Comparison of ENCODE assay signal across 9 cellular contexts in genomic region chr17:81866440-81867122, GRCh38. TPM values are rescaled to one million over a fixed set of nuclear protein-coding genes. Genes with fewer than 3 reads are reported as not detected.
DNase-seq lines count a peak whose midpoint lies in the region; ATAC-seq, FAIRE-seq and TF ChIP-seq lines count a peak whose summit lies in the region.
"Had no signal": no experiment of that assay in that cellular context is flagged by ENCODE, and none has a peak within 500 bp of the region (broad histone marks: within the 10 kb centered on the region; RNA-seq: fewer than 3 reads in every experiment).

No MANE protein-coding gene starts in this region.

- no peak for TF ChIP-seq CTCF in activated CD8-positive, alpha-beta T cell treated with anti-CD3 and anti-CD28 coated beads for 36 hours (IDR thresholded peaks at IDR 0.05)
- TF ChIP-seq CTCF in kidney (IDR thresholded peaks at IDR 0.05; ENCODE audit: borderline replicate concordance, extremely low read depth, insufficient read depth) (no peak), type B pancreatic cell (conservative IDR thresholded peaks at IDR 0.05) (no peak), testis (IDR thresholded peaks at IDR 0.05) (no peak)

- H3K4me1 ChIP-seq in kidney (ENCODE audit: control insufficient read depth in 1 of 2, insufficient read depth in 1 of 2, low read depth in 1 of 2, low read length in 2 of 2) (peaks cover 35 to 45% of the 10 kb centered on the region in 2 donors), testis (peaks cover 55% of the 10 kb centered on the region)

- H3K36me3 Mint-ChIP-seq in activated CD8-positive, alpha-beta T cell treated with anti-CD3 and anti-CD28 coated beads for 36 hours (ENCODE audit: low read depth) = peaks cover 50% of the 10 kb centered on the region
- peaks cover 10% of the 10 kb centered on the region for H3K36me3 Mint-ChIP-seq in type B pancreatic cell

- H3K4me3 ChIP-seq in kidney (ENCODE audit: low read length in 2 of 2) (no peak overlapping the region), testis (no peak overlapping the region)

- intact Hi-C loops in activated CD8-positive, alpha-beta T cell treated with anti-CD3 and anti-CD28 coated beads for 36 hours (cut with micrococcal nuclease) = no loop called here
- intact Hi-C loops in kidney (cut with DNase I) (no loop called here), testis (cut with DNase I; ENCODE audit: low total_unique reads) (no loop called here)

- no peaks in the 10 kb centered on the region for H3K27me3 Mint-ChIP-seq in activated CD8-positive, alpha-beta T cell treated with anti-CD3 and anti-CD28 coated beads for 36 hours
- H3K27me3 Mint-ChIP-seq in type B pancreatic cell = no peaks in the 10 kb centered on the region

- H3K27me3 ChIP-seq in testis = no peaks in the 10 kb centered on the region

- peak overlapping the region; percentile 25 for H3K4me3 Mint-ChIP-seq in activated CD8-positive, alpha-beta T cell treated with anti-CD3 and anti-CD28 coated beads for 36 hours
- peak overlapping the region; percentile 72 for H3K4me3 Mint-ChIP-seq in type B pancreatic cell

- no peak for ATAC-seq in activated CD8-positive, alpha-beta T cell treated with anti-CD3 and anti-CD28 coated beads for 36 hours

- 59 to 76% methylated on average over 6 to 16 of the region's 16 CpGs for WGBS in testis, 2 donors

- no peak for FAIRE-seq in kidney (lab: Jason Lieb, UNC)
- FAIRE-seq: colon had no signal

- H3K36me3 ChIP-seq in kidney (ENCODE audit: control insufficient read depth in 1 of 2, insufficient read depth in 2 of 2, low read length in 2 of 2) = peaks cover 0 to 10% of the 10 kb centered on the region in 2 donors
- no peaks in the 10 kb centered on the region for H3K36me3 ChIP-seq in testis (ENCODE audit: low read depth, missing control alignments)

- H3K4me1 Mint-ChIP-seq in activated CD8-positive, alpha-beta T cell treated with anti-CD3 and anti-CD28 coated beads for 36 hours (ENCODE audit: low read depth) = peaks cover 39% of the 10 kb centered on the region
- peaks cover 20% of the 10 kb centered on the region for H3K4me1 Mint-ChIP-seq in type B pancreatic cell (ENCODE audit: unreplicated experiment)

- TF ChIP-seq POLR2A in testis (IDR thresholded peaks at IDR 0.05) = no peak

- no peaks in the 10 kb centered on the region for H3K9me3 Mint-ChIP-seq in activated CD8-positive, alpha-beta T cell treated with anti-CD3 and anti-CD28 coated beads for 36 hours
- no peaks in the 10 kb centered on the region for H3K9me3 Mint-ChIP-seq in type B pancreatic cell

- POLR2A ChIA-PET in activated CD8-positive, alpha-beta T cell treated with anti-CD3 and anti-CD28 coated beads for 36 hours (lab: Charles Lee) = interaction anchor here (0.7 to 3.0 kb wide), 20 partner anchors 8 to 435 kb away, joined by 3 to 14 read pairs (median 4); partner anchors contain the start of genes ANAPC11, MCRIP1, MRPL12 and SLC25A10

- CTCF ChIA-PET in activated CD8-positive, alpha-beta T cell treated with anti-CD3 and anti-CD28 coated beads for 36 hours (lab: Charles Lee) = interaction anchor here (0.6 to 1.2 kb wide), 2 partner anchors 88 to 131 kb away, joined by 3 read pairs; no protein-coding TSS in a partner anchor

- peak; percentile 19 for DNase-seq in stimulated activated CD4-positive, alpha-beta T cell treated with anti-CD3 and anti-CD28 coated beads, Interleukin-12 subunit alpha, Interleukin-12 subunit beta, amount 100 ng/mL, for 4 hours
- DNase-seq in stimulated activated CD4-positive, alpha-beta T cell treated with anti-CD3 and anti-CD28 coated beads, Interleukin-2, amount 100 ng/mL, for 48 hours = no peak
- peak; percentile 20 for DNase-seq in activated CD8-positive, alpha-beta T cell treated with anti-CD3 and anti-CD28 coated beads for 36 hours
- DNase-seq in kidney = peak; percentile 72
- no peak for DNase-seq in type B pancreatic cell (ENCODE audit: extremely low spot score, unreplicated experiment)
- no peak for DNase-seq in activated CD4-positive, CD25-positive, alpha-beta regulatory T cell (lab: John Stamatoyannopoulos, UW)
- no peak for DNase-seq in NCI-H2171 (lab: John Stamatoyannopoulos, UW)
- no peak for DNase-seq in testis

- H3K9ac ChIP-seq in kidney (ENCODE audit: low read length in 2 of 2) = peak overlapping the region in 1 of 2 donors; percentile 34

- peak overlapping the region; percentile 83 for H3K27ac Mint-ChIP-seq in activated CD8-positive, alpha-beta T cell treated with anti-CD3 and anti-CD28 coated beads for 36 hours
- H3K27ac Mint-ChIP-seq in type B pancreatic cell = peak overlapping the region; percentile 90

- no peaks in the 10 kb centered on the region for H3K9me3 ChIP-seq in kidney (ENCODE audit: control insufficient read depth in 1 of 2, low read length in 2 of 2)
- H3K9me3 ChIP-seq in testis = no peaks in the 10 kb centered on the region

- peak overlapping the region; percentile 44 to 86 for H3K27ac ChIP-seq in kidney (ENCODE audit: low read depth in 2 of 2, low read length in 2 of 2)
- H3K27ac ChIP-seq in testis = peak overlapping the region in 1 of 2 donors; percentile 54

RNA-seq across cellular contexts. Expression of gene ARHGDIA, which starts 4.6 kb away (rescaled TPM):
- total RNA-seq in activated CD8-positive, alpha-beta T cell treated with anti-CD3 and anti-CD28 coated beads for 36 hours = 100 to 1,000 TPM; 450 to 470 TPM
- total RNA-seq in kidney (453 TPM), type B pancreatic cell (ENCODE audit: low replicate concordance) (250 and 264 TPM in 2 replicates), testis (100 to 1,000 TPM; 135 to 161 TPM)
- polyA plus RNA-seq in kidney (ENCODE audit: insufficient read depth, low read depth, low replicate concordance) (424 TPM), testis (ENCODE audit: insufficient read depth, low read depth, low replicate concordance) (201 TPM)

RNA-seq across cellular contexts. Expression of gene P4HB, which starts 6.2 kb away (rescaled TPM):
- 100 to 1,000 TPM; 408 to 434 TPM for total RNA-seq in activated CD8-positive, alpha-beta T cell treated with anti-CD3 and anti-CD28 coated beads for 36 hours
- total RNA-seq in kidney (482 TPM), type B pancreatic cell (ENCODE audit: low replicate concordance) (555 and 815 TPM in 2 replicates), testis (100 to 1,000 TPM; 205 to 230 TPM)
- polyA plus RNA-seq in kidney (ENCODE audit: insufficient read depth, low read depth, low replicate concordance) (411 TPM), testis (ENCODE audit: insufficient read depth, low read depth, low replicate concordance) (213 TPM)

RNA-seq across cellular contexts. Expression of gene ALYREF, which starts 24.8 kb away (rescaled TPM):
- 100 to 1,000 TPM; 241 TPM for total RNA-seq in activated CD8-positive, alpha-beta T cell treated with anti-CD3 and anti-CD28 coated beads for 36 hours
- total RNA-seq in kidney (59.3 TPM), type B pancreatic cell (ENCODE audit: low replicate concordance) (102 and 124 TPM in 2 replicates), testis (100 to 1,000 TPM; 114 to 124 TPM)
- polyA plus RNA-seq in kidney (ENCODE audit: insufficient read depth, low read depth, low replicate concordance) (45.3 TPM), testis (ENCODE audit: insufficient read depth, low read depth, low replicate concordance) (140 TPM)

RNA-seq across cellular contexts. Expression of gene ANAPC11, which starts 24.9 kb away (rescaled TPM):
- 100 to 1,000 TPM; 122 to 130 TPM for total RNA-seq in activated CD8-positive, alpha-beta T cell treated with anti-CD3 and anti-CD28 coated beads for 36 hours
- total RNA-seq in kidney = 88.6 TPM
- 220 TPM for polyA plus RNA-seq in kidney (ENCODE audit: insufficient read depth, low read depth, low replicate concordance)
- total RNA-seq in type B pancreatic cell (ENCODE audit: low replicate concordance) = 136 and 140 TPM in 2 replicates
- total RNA-seq in testis = 100 to 1,000 TPM; 191 to 198 TPM
- 195 TPM for polyA plus RNA-seq in testis (ENCODE audit: insufficient read depth, low read depth, low replicate concordance)

RNA-seq across cellular contexts. Expression of gene PPP1R27, which starts 31.7 kb away (rescaled TPM):
- total RNA-seq in activated CD8-positive, alpha-beta T cell treated with anti-CD3 and anti-CD28 coated beads for 36 hours = not detected
- total RNA-seq in kidney = not detected
- not detected for polyA plus RNA-seq in kidney (ENCODE audit: insufficient read depth, low read depth, low replicate concordance)
- total RNA-seq in type B pancreatic cell (ENCODE audit: low replicate concordance) = not detected in 2 replicates
- 1 to 10 TPM; 1.6 to 1.9 TPM for total RNA-seq in testis
- polyA plus RNA-seq in testis (ENCODE audit: insufficient read depth, low read depth, low replicate concordance) = 7.5 TPM

Comparison
In these comparisons a context has a peak if more than half of its experiments do, and no peak if none do; other contexts are left out.
1. DNase-seq: peak in stimulated activated CD4-positive, alpha-beta T cell treated with anti-CD3 and anti-CD28 coated beads, Interleukin-12 subunit alpha, Interleukin-12 subunit beta, amount 100 ng/mL, for 4 hours (single experiment), activated CD8-positive, alpha-beta T cell treated with anti-CD3 and anti-CD28 coated beads for 36 hours (single experiment) and kidney (single experiment); none in stimulated activated CD4-positive, alpha-beta T cell treated with anti-CD3 and anti-CD28 coated beads, Interleukin-2, amount 100 ng/mL, for 48 hours (0 of 2), type B pancreatic cell (single experiment), activated CD4-positive, CD25-positive, alpha-beta regulatory T cell (0 of 4), NCI-H2171 (single experiment) and testis (single experiment).